Comparison of ENCODE assay signal across 2 cellular contexts in genomic region chr17:42772945-42773289, GRCh38.
TF ChIP-seq lines count a peak whose summit lies in the region.

No MANE protein-coding gene starts in this region.

TF ChIP-seq in HEK293, 187 proteins besides CTCF, POLR2A, EP300 and RAD21 (continued from another document):
- TF ChIP-seq YY2 (tag by site-specific recombination; IDR thresholded peaks at IDR 0.05) (no peak), ZNF335 (tag by site-specific recombination; conservative IDR thresholded peaks at IDR 0.05) (0 out of 2 replicates have a peak, but pooled peaks have one; percentile 6), KLF10 (tag by site-specific recombination; IDR thresholded peaks at IDR 0.05) (no peak), ZBTB10 (tag by site-specific recombination; IDR thresholded peaks at IDR 0.05) (no peak), BCL11A (tag by site-specific recombination; IDR thresholded peaks at IDR 0.05; ENCODE audit: low read depth) (no peak), AEBP2 (tag by site-specific recombination; IDR thresholded peaks at IDR 0.05; ENCODE audit: borderline replicate concordance) (no peak), GLI4 (tag by site-specific recombination; IDR thresholded peaks at IDR 0.05) (no peak)
TF ChIP-seq in HEK293: peak in this region for 1.

TF ChIP-seq in WTC11, 78 proteins besides CTCF, POLR2A, EP300 and RAD21 (continued from another document):
- TF ChIP-seq AR (CRISPR knock-in tag; IDR thresholded peaks at IDR 0.05) (no peak), USF1 (CRISPR knock-in tag; IDR thresholded peaks at IDR 0.05) (no peak), GRHL2 (CRISPR knock-in tag; IDR thresholded peaks at IDR 0.05; ENCODE audit: insufficient replicate concordance, severe bottlenecking) (no peak), ZNF416 (CRISPR knock-in tag; IDR thresholded peaks at IDR 0.05) (no peak), NFATC4 (CRISPR knock-in tag; IDR thresholded peaks at IDR 0.05) (no peak), E2F1 (CRISPR knock-in tag; IDR thresholded peaks at IDR 0.05) (no peak), FOXJ3 (CRISPR knock-in tag; IDR thresholded peaks at IDR 0.05; ENCODE audit: borderline replicate concordance) (no peak), CREB1 (CRISPR knock-in tag; IDR thresholded peaks at IDR 0.05) (no peak), ELF4 (CRISPR knock-in tag; IDR thresholded peaks at IDR 0.05; ENCODE audit: low read depth) (no peak), RORB (CRISPR knock-in tag; IDR thresholded peaks at IDR 0.05) (no peak), SP1 (CRISPR knock-in tag; conservative IDR thresholded peaks at IDR 0.05) (no peak), JUN (CRISPR knock-in tag; IDR thresholded peaks at IDR 0.05) (no peak), KAT7 (CRISPR knock-in tag; IDR thresholded peaks at IDR 0.05; ENCODE audit: borderline replicate concordance) (no peak)
